ENCODE assay signal across 8 cellular contexts in the genomic region with DNA sequence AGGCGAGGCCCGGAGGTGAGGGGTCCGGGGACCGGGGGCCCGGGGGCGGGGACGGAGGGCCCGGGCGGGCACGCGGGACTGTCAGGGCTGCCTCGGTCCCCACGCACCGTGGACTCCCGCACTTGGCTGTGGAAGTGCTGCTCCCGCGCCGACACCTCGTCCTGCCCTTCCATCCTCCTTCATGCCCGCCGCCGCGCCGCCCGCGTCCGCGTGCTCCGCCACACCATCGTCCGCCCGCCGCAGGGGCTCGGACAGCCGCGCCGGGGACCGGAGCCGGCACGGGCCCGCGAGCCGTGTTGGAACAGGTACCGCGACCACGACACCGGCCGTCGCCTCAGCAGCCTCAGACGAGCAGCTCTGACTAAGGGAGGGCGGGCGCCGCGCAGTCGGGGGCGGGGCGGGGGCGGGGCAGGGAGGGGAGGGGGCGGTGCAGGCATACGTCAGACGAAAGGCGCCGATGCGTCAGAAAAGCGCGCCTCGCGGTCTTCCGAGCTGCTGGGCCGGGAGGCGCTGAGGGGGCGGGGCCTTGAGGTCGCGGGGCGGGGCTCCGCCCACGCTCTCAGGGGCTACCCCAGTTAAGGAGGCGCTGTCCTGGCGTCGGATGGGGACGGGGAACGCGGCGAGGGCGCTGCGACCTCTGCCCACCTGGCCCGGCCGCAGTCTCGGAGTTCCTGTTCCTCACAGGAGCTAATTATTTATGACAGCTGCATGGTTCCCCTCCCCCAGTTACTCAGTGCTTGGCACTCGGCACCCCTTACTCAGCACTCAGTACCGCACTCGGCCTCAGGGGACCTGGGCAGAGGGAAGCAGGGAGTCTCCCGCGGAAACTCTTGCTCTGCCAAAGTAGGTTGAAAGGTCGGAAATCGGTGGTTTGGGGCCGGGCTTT. TPM values are rescaled to one million over a fixed set of nuclear protein-coding genes. Genes with fewer than 3 reads are reported as not detected.
DNase-seq lines count a peak whose midpoint lies in the region; ATAC-seq and TF ChIP-seq lines count a peak whose summit lies in the region.

A gene with protein sequence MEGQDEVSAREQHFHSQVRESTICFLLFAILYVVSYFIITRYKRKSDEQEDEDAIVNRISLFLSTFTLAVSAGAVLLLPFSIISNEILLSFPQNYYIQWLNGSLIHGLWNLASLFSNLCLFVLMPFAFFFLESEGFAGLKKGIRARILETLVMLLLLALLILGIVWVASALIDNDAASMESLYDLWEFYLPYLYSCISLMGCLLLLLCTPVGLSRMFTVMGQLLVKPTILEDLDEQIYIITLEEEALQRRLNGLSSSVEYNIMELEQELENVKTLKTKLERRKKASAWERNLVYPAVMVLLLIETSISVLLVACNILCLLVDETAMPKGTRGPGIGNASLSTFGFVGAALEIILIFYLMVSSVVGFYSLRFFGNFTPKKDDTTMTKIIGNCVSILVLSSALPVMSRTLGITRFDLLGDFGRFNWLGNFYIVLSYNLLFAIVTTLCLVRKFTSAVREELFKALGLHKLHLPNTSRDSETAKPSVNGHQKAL (minus strand): TSS at position 363 of the 886 bp plus-strand sequence. CDS start 190 bp downstream, at position 173.

- no peaks in the 10 kb centered on the region for H4K20me1 ChIP-seq in GM23248 (ENCODE audit: insufficient read depth)
- H4K20me1 ChIP-seq in fibroblast of lung (ENCODE audit: control insufficient read depth, extremely low read depth, insufficient read depth, low read length) = no peaks in the 10 kb centered on the region

- H3K9me2 ChIP-seq in GM23248 (ENCODE audit: insufficient read depth) = no peaks in the 10 kb centered on the region

- peaks cover 42% of the 10 kb centered on the region for H3K79me2 ChIP-seq in GM23248 (ENCODE audit: insufficient read depth)
- peaks cover 7% of the 10 kb centered on the region for H3K79me2 ChIP-seq in fibroblast of lung (ENCODE audit: control insufficient read depth, insufficient read depth, low read length)

- peak; percentile 98 for DNase-seq in Daoy (ENCODE audit: low read depth)
- DNase-seq in GM23248 = peak; percentile 97
- DNase-seq in Kasumi-1 (lab: John Stamatoyannopoulos, UW) = peak; percentile 90 to 93
- DNase-seq in RPMI7951 (ENCODE audit: low read depth) = peak; percentile 92
- DNase-seq in activated T-helper 1 cell treated with anti-CD3 and anti-CD28 coated beads, Interleukin-2, amount 50 U/mL, for 16 hours (ENCODE audit: low read depth in 1 of 2, low spot score in 1 of 2) = peak; percentile 86 to 93
- DNase-seq in fibroblast of lung (ENCODE audit: low read depth in 2 of 2) = peak; percentile 88 to 96
- DNase-seq in naive thymus-derived CD8-positive, alpha-beta T cell = peak; percentile 89 to 97 (median 95)
- DNase-seq in stimulated activated naive CD4-positive, alpha-beta T cell (lab: John Stamatoyannopoulos, UW) = peak; percentile 91 to 96 (median 92)

- H3K36me3 Mint-ChIP-seq in naive thymus-derived CD8-positive, alpha-beta T cell = peaks cover 0 to 9% (median 0%) of the 10 kb centered on the region in 3 donors

- no peaks in the 10 kb centered on the region for H3K27me3 ChIP-seq in GM23248 (replicated peaks; ENCODE audit: insufficient read depth)
- no peaks in the 10 kb centered on the region for H3K27me3 ChIP-seq in fibroblast of lung (ENCODE audit: control insufficient read depth, insufficient read depth, low read length)

- H3K4me2 ChIP-seq in GM23248 (ENCODE audit: unreplicated experiment) (peak within 1 kb of the TSS; percentile 96), fibroblast of lung (ENCODE audit: extremely low read depth, insufficient read depth, low read length) (peak within 1 kb of the TSS; percentile 99)

- 1 to 2% methylated on average over 49 to 70 of the region's 97 CpGs for WGBS in GM23248 (ENCODE audit: low coverage in 1 of 2, low lambda C conversion rate in 2 of 2, missing lambda C conversion rate in 2 of 2), 2 experiments

- peak within 1 kb of the TSS; percentile 47 for H3K27ac ChIP-seq in GM23248
- peak within 1 kb of the TSS; percentile 93 for H3K27ac ChIP-seq in fibroblast of lung (ENCODE audit: insufficient read depth, low read length)

- TF ChIP-seq CTCF in fibroblast of lung (conservative IDR thresholded peaks at IDR 0.05 in 1 of 2, IDR thresholded peaks at IDR 0.05 in 1 of 2; ENCODE audit: low read depth in 1 of 2, low read length in 2 of 2) = peak; percentile 41 to 66

- ATAC-seq in naive thymus-derived CD8-positive, alpha-beta T cell = peak; percentile 82 to 83

- peak within 1 kb of the TSS; percentile 87 for H3K9ac ChIP-seq in GM23248
- H3K9ac ChIP-seq in fibroblast of lung (ENCODE audit: insufficient read depth, low read length) = peak within 1 kb of the TSS; percentile 77

- in situ Hi-C loops in GM23248 (cut with MboI) = no loop called here

- H3K27me3 Mint-ChIP-seq in naive thymus-derived CD8-positive, alpha-beta T cell = no peaks in the 10 kb centered on the region

- 0 out of 2 replicates have a peak, but pooled peaks cover 6% of the 10 kb centered on the region for H3F3A ChIP-seq in GM23248 (ENCODE audit: insufficient read depth)

- peak within 1 kb of the TSS; percentile 86 to 95 (median 93) for H3K4me3 Mint-ChIP-seq in naive thymus-derived CD8-positive, alpha-beta T cell

- H3K9me3 Mint-ChIP-seq in naive thymus-derived CD8-positive, alpha-beta T cell = no peaks in the 10 kb centered on the region

- POLR2A ChIA-PET in naive thymus-derived CD8-positive, alpha-beta T cell (lab: Charles Lee) = interaction anchor here (0.6 to 2.1 kb wide), 9 partner anchors 11 to 1160 kb away, joined by 3 to 44 read pairs (median 3); partner anchors contain the start of gene NOM1

- no peaks in the 10 kb centered on the region for H3K36me3 ChIP-seq in GM23248 (ENCODE audit: low read depth)
- H3K36me3 ChIP-seq in fibroblast of lung (ENCODE audit: control insufficient read depth, insufficient read depth, low read length) = no peaks in the 10 kb centered on the region

- peaks cover 3% of the 10 kb centered on the region; the same call in 1 of the 2 replicates for H3K4me1 ChIP-seq in GM23248 (ENCODE audit: insufficient read depth)
- peaks cover 3% of the 10 kb centered on the region for H3K4me1 ChIP-seq in fibroblast of lung (ENCODE audit: control insufficient read depth, extremely low read depth, insufficient read depth, low read length)

- H3K27ac Mint-ChIP-seq in naive thymus-derived CD8-positive, alpha-beta T cell = peak within 1 kb of the TSS; percentile 81 to 97 (median 92)

- H2AFZ ChIP-seq in GM23248 (peak within 1 kb of the TSS; percentile 97), fibroblast of lung (ENCODE audit: low read length) (peak within 1 kb of the TSS; percentile 98)

- peaks cover 16 to 58% (median 48%) of the 10 kb centered on the region in 4 donors for H3K4me1 Mint-ChIP-seq in naive thymus-derived CD8-positive, alpha-beta T cell

- no peaks in the 10 kb centered on the region for H3K9me3 ChIP-seq in GM23248 (ENCODE audit: low read depth)
- no peaks in the 10 kb centered on the region for H3K9me3 ChIP-seq in fibroblast of lung (ENCODE audit: control insufficient read depth, insufficient read depth, low read depth, low read length)

- H3K4me3 ChIP-seq in GM23248 = peak within 1 kb of the TSS; percentile 95
- peak within 1 kb of the TSS; percentile 90 to 94 (median 90) for H3K4me3 ChIP-seq in fibroblast of lung (replicated peaks in 1 of 4; ENCODE audit: control extremely low read depth in 1 of 4, insufficient read depth in 1 of 4, low read depth in 3 of 4, low read length in 4 of 4)

RNA-seq across cellular contexts. Expression of the gene that starts here (rescaled TPM):
- total RNA-seq in Daoy (2014; rRNA removed; shearing (Covaris generic)) = 45.0 and 62.6 TPM in 2 replicates
- 24.5 and 26.7 TPM in 2 replicates for total RNA-seq in GM23248 (2014; rRNA removed; shearing (Covaris generic))
- polyA plus RNA-seq in GM23248 (2016; fragmentation: Nextera tagmentation; extraction: Ambion mirVana) (21.8 and 22.6 TPM in 2 replicates), fibroblast of lung (30.1 and 30.8 TPM in 2 replicates)
- total RNA-seq in RPMI7951 (2014; rRNA removed; shearing (Covaris generic)) = 54.8 and 58.7 TPM in 2 replicates
- 35.4 and 41.6 TPM in 2 replicates for total RNA-seq in fibroblast of lung
- 18.8 and 19.2 TPM in 2 replicates for polyA plus RNA-seq in fibroblast of lung (2012)
- 18.6 and 29.9 TPM in 2 replicates for polyA minus RNA-seq in fibroblast of lung (ENCODE audit: low replicate concordance)
- total RNA-seq in naive thymus-derived CD8-positive, alpha-beta T cell = 100 to 1,000 TPM; 136 to 157 TPM
- polyA plus RNA-seq in naive thymus-derived CD8-positive, alpha-beta T cell = 10 to 100 TPM; 41.9 to 45.9 (median 44.3) TPM

Comparison
In these comparisons a context has a peak if more than half of its experiments do, and no peak if none do; other contexts are left out.
1. Peak in every context shown above with its lines: DNase-seq, ATAC-seq, H3K4me3 ChIP-seq and H3K27ac ChIP-seq.